In the genomic region with DNA sequence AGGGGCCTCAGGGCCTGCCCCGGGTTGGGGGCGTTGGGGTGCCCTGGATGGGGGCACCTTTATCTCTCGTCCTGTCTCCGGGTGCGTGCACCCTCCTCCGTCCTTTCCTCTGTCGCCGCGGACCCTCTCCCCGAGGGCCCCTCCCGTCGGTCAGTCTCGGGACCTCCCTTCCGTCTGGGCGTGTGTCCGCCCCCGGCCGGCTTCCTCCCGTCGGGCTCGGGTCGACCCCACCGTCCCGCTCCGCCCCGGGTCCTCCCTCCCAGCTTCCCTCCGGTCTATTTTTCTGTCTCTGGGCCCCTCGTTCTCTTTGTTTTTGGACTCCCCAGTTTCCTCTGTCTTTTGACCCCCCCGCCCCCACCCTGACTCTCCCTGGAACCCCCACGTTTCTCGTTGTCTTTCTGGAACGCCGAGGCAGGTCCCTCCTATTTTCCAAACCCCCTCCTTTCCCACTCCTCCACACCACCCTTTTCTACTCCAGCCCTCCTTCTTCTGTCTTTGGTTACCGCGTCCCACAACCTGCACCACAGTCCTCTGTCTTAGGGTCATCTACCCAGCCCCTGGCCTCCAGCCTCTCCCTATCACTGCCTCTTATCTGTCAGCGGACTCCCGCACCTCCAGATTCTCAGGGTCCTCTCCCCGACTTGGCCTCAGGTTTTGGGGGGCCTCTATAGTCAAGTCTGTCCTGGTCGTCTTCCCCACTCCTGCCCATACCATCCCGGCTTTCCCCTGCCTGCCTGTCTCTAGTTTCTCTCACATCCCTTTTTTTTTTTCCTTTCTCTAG, we compare ENCODE assay signal across 8 cellular contexts.
A peak's percentile ranks its signal among the peaks of the same experiment; 100 is the strongest.
DNase-seq lines count a peak whose midpoint lies in the region; ATAC-seq and TF ChIP-seq lines count a peak whose summit lies in the region.

No MANE protein-coding gene starts in this region.

- in situ Hi-C loops in astrocyte of the cerebellum (cut with HindIII; ENCODE audit: low sequenced_read_pairs) = no loop called here

- peaks cover 67% of the 10 kb centered on the region for H3K4me1 Mint-ChIP-seq in stimulated activated effector memory CD8-positive, alpha-beta T cell treated with anti-CD3 and anti-CD28 coated beads, Interleukin-12 subunit alpha, Interleukin-12 subunit beta, amount 100 ng/mL, for 72 hours

- ATAC-seq in stimulated activated effector memory CD8-positive, alpha-beta T cell treated with anti-CD3 and anti-CD28 coated beads, Interleukin-12 subunit alpha, Interleukin-12 subunit beta, amount 100 ng/mL, for 72 hours = no peak
- ATAC-seq in HG02763 (IDR thresholded peaks at IDR 0.05; ENCODE audit: unreplicated experiment) = no peak

- peaks cover 21% of the 10 kb centered on the region for H3K4me1 ChIP-seq in iPS-20b (ENCODE audit: insufficient read depth, low read length)

- H3K36me3 ChIP-seq in KOPT-K1 (ENCODE audit: insufficient read depth, low read length) (peaks cover 41% of the 10 kb centered on the region), iPS-20b (ENCODE audit: insufficient read depth, low read depth, low read length) (peaks cover 42% of the 10 kb centered on the region)

- peaks cover 56% of the 10 kb centered on the region for H3K36me3 Mint-ChIP-seq in stimulated activated effector memory CD8-positive, alpha-beta T cell treated with anti-CD3 and anti-CD28 coated beads, Interleukin-12 subunit alpha, Interleukin-12 subunit beta, amount 100 ng/mL, for 72 hours

- peak overlapping the region; percentile 93 for H3K4me3 ChIP-seq in astrocyte of the cerebellum (ENCODE audit: low read depth, low read length)
- H3K4me3 ChIP-seq in iPS-20b (ENCODE audit: low read length) = peak overlapping the region; percentile 94

- DNase-seq in GM03348 (ENCODE audit: low spot score) (peak; percentile 70), astrocyte of the cerebellum (ENCODE audit: low read depth) (no peak), NCI-H1092 treated with DMSO at 0.1 percent for 48 hours (lab: John Stamatoyannopoulos, UW) (no peak), pons (ENCODE audit: low spot score) (no peak)
- DNase-seq in stimulated activated effector memory CD8-positive, alpha-beta T cell treated with anti-CD3 and anti-CD28 coated beads, Interleukin-12 subunit alpha, Interleukin-12 subunit beta, amount 100 ng/mL, for 72 hours (ENCODE audit: low spot score in 2 of 2) = peak in 1 of 2 donors; percentile 76

- peak overlapping the region; percentile 94 for H3K4me3 Mint-ChIP-seq in stimulated activated effector memory CD8-positive, alpha-beta T cell treated with anti-CD3 and anti-CD28 coated beads, Interleukin-12 subunit alpha, Interleukin-12 subunit beta, amount 100 ng/mL, for 72 hours

- H3K27ac Mint-ChIP-seq in stimulated activated effector memory CD8-positive, alpha-beta T cell treated with anti-CD3 and anti-CD28 coated beads, Interleukin-12 subunit alpha, Interleukin-12 subunit beta, amount 100 ng/mL, for 72 hours = peak overlapping the region; percentile 98

- no peak for TF ChIP-seq CTCF in astrocyte of the cerebellum (IDR thresholded peaks at IDR 0.05; ENCODE audit: low read depth, low read length, missing control alignments)

- no peaks in the 10 kb centered on the region for H3K9me3 ChIP-seq in KOPT-K1 (ENCODE audit: insufficient read depth, low read length, poor library complexity, severe bottlenecking)
- no peaks in the 10 kb centered on the region for H3K9me3 ChIP-seq in iPS-20b (ENCODE audit: insufficient read depth, low read depth, low read length)

- no peaks in the 10 kb centered on the region for H3K9me3 Mint-ChIP-seq in stimulated activated effector memory CD8-positive, alpha-beta T cell treated with anti-CD3 and anti-CD28 coated beads, Interleukin-12 subunit alpha, Interleukin-12 subunit beta, amount 100 ng/mL, for 72 hours

- H3K27ac ChIP-seq in KOPT-K1 (ENCODE audit: low read depth, low read length, poor library complexity, severe bottlenecking) = peak overlapping the region; percentile 86
- H3K27ac ChIP-seq in iPS-20b (ENCODE audit: low read length) = no peak overlapping the region

- no peaks in the 10 kb centered on the region for H3K27me3 ChIP-seq in iPS-20b (ENCODE audit: insufficient read depth, low read length)

- peak overlapping the region; percentile 92; the same call in 1 of the 2 replicates for H3K9ac ChIP-seq in iPS-20b (ENCODE audit: low read depth, low read length)
